Comparison of ENCODE assay signal across 20 cellular contexts in genomic region chr2:118830121-118830520, GRCh38. TPM values are rescaled to one million over a fixed set of nuclear protein-coding genes. Genes with fewer than 3 reads are reported as not detected.
DNase-seq lines count a peak whose midpoint lies in the region; ATAC-seq and TF ChIP-seq lines count a peak whose summit lies in the region.
"Had no signal": no experiment of that assay in that cellular context is flagged by ENCODE, and none has a peak within 500 bp of the region (broad histone marks: within the 10 kb centered on the region; RNA-seq: fewer than 3 reads in every experiment).

No MANE protein-coding gene starts in this region.

- H3K9ac ChIP-seq in PC-3 (ENCODE audit: low read length): no peak overlapping the region

- H3K27ac Mint-ChIP-seq in MCF 10A (ENCODE audit: low read depth, unreplicated experiment): no peak overlapping the region
- H3K27ac Mint-ChIP-seq in stimulated activated memory B cell treated with anti-CD40 and anti-IgM and Interleukin-4, amounts not matched to agents 10 μg/mL and 1 μg/mL and 100 μg/mL, for 72 hours: no peak overlapping the region
- H3K27ac Mint-ChIP-seq: CD4-positive, CD25-positive, alpha-beta regulatory T cell had no signal

- H3K9me3 Mint-ChIP-seq in MCF 10A (ENCODE audit: unreplicated experiment): no peaks in the 10 kb centered on the region
- no peaks in the 10 kb centered on the region for H3K9me3 Mint-ChIP-seq in stimulated activated memory B cell treated with anti-CD40 and anti-IgM and Interleukin-4, amounts not matched to agents 10 μg/mL and 1 μg/mL and 100 μg/mL, for 72 hours

- peak overlapping the region; percentile 30; the same call in 1 of the 2 replicates for H3K4me2 ChIP-seq in PC-3 (ENCODE audit: low read length)

- peaks cover 0 to 31% of the 10 kb centered on the region in 2 donors for H3K27me3 ChIP-seq in breast epithelium
- peaks cover 20% of the 10 kb centered on the region for H3K27me3 ChIP-seq in PC-3 (ENCODE audit: low read length)
- H3K27me3 ChIP-seq in thyroid gland: peaks cover 13% of the 10 kb centered on the region

- no peaks in the 10 kb centered on the region for H3F3A ChIP-seq in PC-3 (ENCODE audit: low read length, unreplicated experiment)

- DNase-seq in MCF 10A (ENCODE audit: unreplicated experiment) (peak; percentile 33), breast epithelium (ENCODE audit: low spot score in 2 of 2) (no peak), PC-3 (peak; percentile 46), myocyte (ENCODE audit: low read depth) (peak; percentile 29), thyroid gland (no peak), LoVo (ENCODE audit: low spot score) (no peak)
- DNase-seq: 8988T; Calu3; CD4-positive, CD25-positive, alpha-beta regulatory T cell; DMS79; IMR-90; Kasumi-1; NCI-H1092 treated with DMSO at 0.1 percent for 48 hours; NCI-H1694 treated with DMSO at 0.1 percent for 48 hours; NCI-H774; Peyer's patch; SIG-M5 had no signal

- TF ChIP-seq CTCF in MCF 10A (IDR thresholded peaks at IDR 0.05; ENCODE audit: unreplicated experiment): no peak
- TF ChIP-seq CTCF in breast epithelium (IDR thresholded peaks at IDR 0.05): no peak
- no peak for TF ChIP-seq CTCF in PC-3 (conservative IDR thresholded peaks at IDR 0.05; ENCODE audit: low read depth, low read length)
- no peak for TF ChIP-seq CTCF in thyroid gland (IDR thresholded peaks at IDR 0.05)

- no peak overlapping the region for H3K27ac ChIP-seq in breast epithelium
- no peak overlapping the region for H3K27ac ChIP-seq in PC-3 (ENCODE audit: low read length)
- no peak overlapping the region for H3K27ac ChIP-seq in thyroid gland
- H3K27ac ChIP-seq: Peyer's patch had no signal

- CTCF ChIA-PET in MCF 10A (lab: Yijun Ruan, JAX) (interaction anchor here (0.6 kb wide), 1 partner anchor 475 kb away, joined by 4 read pairs; no protein-coding TSS in a partner anchor), PC-3 (lab: Charles Lee) (no interaction called here)

- POLR2A ChIA-PET in MCF 10A (lab: Yijun Ruan, JAX) (no interaction called here), PC-3 (lab: Charles Lee; ENCODE audit: unreplicated experiment) (no interaction called here)

- no peak for TF ChIP-seq POLR2A in breast epithelium (IDR thresholded peaks at IDR 0.05)
- no peak for TF ChIP-seq POLR2A in thyroid gland (IDR thresholded peaks at IDR 0.05)

- no peak overlapping the region for H2AFZ ChIP-seq in PC-3 (ENCODE audit: low read length)

- H3K4me1 ChIP-seq in breast epithelium (peaks cover 0 to under 1% of the 10 kb centered on the region in 2 donors), PC-3 (ENCODE audit: insufficient read depth, low read length) (peaks cover 1% of the 10 kb centered on the region; the same call in 1 of the 2 replicates), thyroid gland (peaks cover 1 to 4% of the 10 kb centered on the region in 2 donors)

- no peaks in the 10 kb centered on the region for H3K79me2 ChIP-seq in PC-3 (ENCODE audit: low read length)

- BruUV-seq in MCF 10A (replicated peaks; lab: Mats Ljungman, UMichigan) (no TSS peak), PC-3 (replicated peaks; lab: Mats Ljungman, UMichigan) (no TSS peak)

- no peaks in the 10 kb centered on the region for H3K9me2 ChIP-seq in PC-3 (replicated peaks; ENCODE audit: low read length)

- H3K4me3 Mint-ChIP-seq in MCF 10A (ENCODE audit: unreplicated experiment): no peak overlapping the region
- no peak overlapping the region for H3K4me3 Mint-ChIP-seq in stimulated activated memory B cell treated with anti-CD40 and anti-IgM and Interleukin-4, amounts not matched to agents 10 μg/mL and 1 μg/mL and 100 μg/mL, for 72 hours
- H3K4me3 Mint-ChIP-seq: CD4-positive, CD25-positive, alpha-beta regulatory T cell had no signal

- 62 to 66% methylated on average over 6 of the region's 6 CpGs for WGBS in thyroid gland, 2 donors

- peaks cover 6% of the 10 kb centered on the region for H3K4me1 Mint-ChIP-seq in MCF 10A (ENCODE audit: insufficient read depth, unreplicated experiment)
- peaks cover 10% of the 10 kb centered on the region for H3K4me1 Mint-ChIP-seq in stimulated activated memory B cell treated with anti-CD40 and anti-IgM and Interleukin-4, amounts not matched to agents 10 μg/mL and 1 μg/mL and 100 μg/mL, for 72 hours

- H3K27me3 Mint-ChIP-seq in MCF 10A (ENCODE audit: insufficient read depth, unreplicated experiment): peaks cover 14% of the 10 kb centered on the region
- peaks cover 60% of the 10 kb centered on the region for H3K27me3 Mint-ChIP-seq in stimulated activated memory B cell treated with anti-CD40 and anti-IgM and Interleukin-4, amounts not matched to agents 10 μg/mL and 1 μg/mL and 100 μg/mL, for 72 hours

- H3K36me3 Mint-ChIP-seq in MCF 10A (ENCODE audit: insufficient read depth, unreplicated experiment): no peaks in the 10 kb centered on the region
- H3K36me3 Mint-ChIP-seq in stimulated activated memory B cell treated with anti-CD40 and anti-IgM and Interleukin-4, amounts not matched to agents 10 μg/mL and 1 μg/mL and 100 μg/mL, for 72 hours: no peaks in the 10 kb centered on the region
- H3K36me3 Mint-ChIP-seq: CD4-positive, CD25-positive, alpha-beta regulatory T cell had no signal

- H3K36me3 ChIP-seq in breast epithelium: no peaks in the 10 kb centered on the region
- H3K36me3 ChIP-seq in PC-3 (ENCODE audit: low read depth, low read length): no peaks in the 10 kb centered on the region
- no peaks in the 10 kb centered on the region for H3K36me3 ChIP-seq in thyroid gland
- H3K36me3 ChIP-seq: Peyer's patch had no signal

- H4K20me1 ChIP-seq in PC-3 (ENCODE audit: low read length): no peaks in the 10 kb centered on the region

- ATAC-seq in PC-3 (no peak), GM19467 (IDR thresholded peaks at IDR 0.05; ENCODE audit: unreplicated experiment) (no peak)
- ATAC-seq in stimulated activated memory B cell treated with anti-CD40 and anti-IgM and Interleukin-4, amounts not matched to agents 10 μg/mL and 1 μg/mL and 100 μg/mL, for 72 hours: no peak

- intact Hi-C loops in MCF 10A (cut with micrococcal nuclease) (no loop called here), breast epithelium (cut with DNase I; ENCODE audit: low total_unique reads) (no loop called here), PC-3 (cut with micrococcal nuclease) (loop anchor here (2.0 kb wide), 1 partner anchor 55 kb away; no protein-coding TSS in a partner anchor), thyroid gland (cut with DNase I) (no loop called here)

- H3K4me3 ChIP-seq in breast epithelium: no peak overlapping the region
- no peak overlapping the region for H3K4me3 ChIP-seq in PC-3 (ENCODE audit: low read length)
- H3K4me3 ChIP-seq in thyroid gland (replicated peaks in 1 of 3): no peak overlapping the region
- H3K4me3 ChIP-seq: Peyer's patch had no signal

- H3K9me3 ChIP-seq in breast epithelium (no peaks in the 10 kb centered on the region), PC-3 (ENCODE audit: low read length) (no peaks in the 10 kb centered on the region), thyroid gland (no peaks in the 10 kb centered on the region)
- H3K9me3 ChIP-seq: Peyer's patch had no signal

RNA-seq across cellular contexts. Expression of gene EN1, which starts 17.3 kb away (rescaled TPM):
- total RNA-seq in MCF 10A (2022): not detected in 2 replicates
- 1 to 10 TPM in 2 of 3 donors, under 1 TPM in 1; 0.29 to 6.4 (median 1.6) TPM for total RNA-seq in breast epithelium
- 2.3 and 3.2 TPM in 2 replicates for total RNA-seq in PC-3 (2014; rRNA removed)
- 5.1 and 8.1 TPM in 2 replicates for total RNA-seq in myocyte
- polyA plus RNA-seq in myocyte (2012): 7.7 TPM
- total RNA-seq in thyroid gland: under 1 TPM in 1 of 4 donors, not detected in 3; 0.11 TPM
- total RNA-seq: CD4-positive, CD25-positive, alpha-beta regulatory T cell; HT-29; IMR-90; Peyer's patch had no signal
- polyA plus RNA-seq: CD4-positive, CD25-positive, alpha-beta regulatory T cell; IMR-90 had no signal

Comparison
In these comparisons a context has a peak if more than half of its experiments do, and no peak if none do; other contexts are left out.
1. DNase-seq: peak in MCF 10A (single experiment), PC-3 (single experiment) and myocyte (single experiment); none in breast epithelium (0 of 2), thyroid gland (0 of 2) and LoVo (single experiment).